Comparison of ENCODE assay signal across 13 cellular contexts in the genomic region with DNA sequence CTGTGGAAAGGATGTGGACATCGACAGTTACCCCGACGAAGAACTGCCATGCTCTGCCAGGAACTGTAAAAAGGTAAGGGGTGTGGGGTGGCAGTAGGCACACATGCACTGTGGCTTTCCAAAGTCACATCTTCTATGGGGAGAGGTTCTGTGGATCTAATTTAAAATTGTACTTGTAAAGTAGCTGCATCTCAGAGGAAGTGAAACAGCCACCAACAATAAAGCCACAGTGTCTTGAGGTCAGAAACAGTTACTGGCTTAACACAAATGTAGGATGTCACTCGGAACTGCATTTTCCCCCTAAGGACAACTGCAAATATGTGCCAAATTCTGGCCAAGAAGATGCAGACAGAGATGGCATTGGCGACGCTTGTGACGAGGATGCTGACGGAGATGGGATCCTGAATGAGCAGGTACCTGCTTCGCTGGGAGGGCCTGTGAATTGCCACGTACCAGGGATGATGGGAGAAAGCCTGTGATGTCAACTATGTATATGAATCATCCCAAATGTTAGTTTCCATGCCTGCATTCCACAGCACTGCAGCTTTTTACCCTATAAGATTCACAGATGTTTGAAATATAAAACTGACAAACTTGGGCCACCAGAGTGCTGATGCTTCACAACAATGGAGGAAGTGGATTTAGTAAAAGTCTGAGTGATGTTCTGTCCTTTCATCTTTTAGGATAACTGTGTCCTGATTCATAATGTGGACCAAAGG. TPM values are rescaled to one million over a fixed set of nuclear protein-coding genes. Genes with fewer than 3 reads are reported as not detected.
DNase-seq lines count a peak whose midpoint lies in the region; ATAC-seq, FAIRE-seq and TF ChIP-seq lines count a peak whose summit lies in the region.
"Had no signal": no experiment of that assay in that cellular context is flagged by ENCODE, and none has a peak within 500 bp of the region (broad histone marks: within the 10 kb centered on the region; RNA-seq: fewer than 3 reads in every experiment).

No MANE protein-coding gene starts in this region.

- no peaks in the 10 kb centered on the region for H3K36me3 ChIP-seq in naive thymus-derived CD4-positive, alpha-beta T cell (ENCODE audit: control insufficient read depth in 2 of 3, insufficient read depth in 3 of 3, low read length in 3 of 3)

- peak; percentile 87 for ATAC-seq in GM18867 (IDR thresholded peaks at IDR 0.05; ENCODE audit: unreplicated experiment)
- peak; percentile 45 for ATAC-seq in naive thymus-derived CD4-positive, alpha-beta T cell
- no peak for ATAC-seq in HG03520 (IDR thresholded peaks at IDR 0.05; ENCODE audit: unreplicated experiment)
- ATAC-seq: activated naive CD4-positive, alpha-beta T cell treated with anti-CD3 and anti-CD28 coated beads, Interleukin-2, amount 50 U/mL, for 72 hours had no signal

- POLR2A ChIA-PET in naive thymus-derived CD4-positive, alpha-beta T cell (lab: Charles Lee) = no interaction called here

- H3K9me3 Mint-ChIP-seq in HFFc6 = no peaks in the 10 kb centered on the region
- H3K9me3 Mint-ChIP-seq in naive thymus-derived CD4-positive, alpha-beta T cell = no peaks in the 10 kb centered on the region
- H3K9me3 Mint-ChIP-seq: activated naive CD4-positive, alpha-beta T cell treated with anti-CD3 and anti-CD28 coated beads, Interleukin-2, amount 50 U/mL, for 72 hours had no signal

- FAIRE-seq in urothelium cell line (lab: Jason Lieb, UNC) = no peak

- no peak overlapping the region for H3K4me3 Mint-ChIP-seq in HFFc6
- no peak overlapping the region for H3K4me3 Mint-ChIP-seq in naive thymus-derived CD4-positive, alpha-beta T cell

- H3K4me1 ChIP-seq in naive thymus-derived CD4-positive, alpha-beta T cell (ENCODE audit: control insufficient read depth in 2 of 2, insufficient read depth in 2 of 2, low read length in 2 of 2) = no peaks in the 10 kb centered on the region

- H3K27me3 Mint-ChIP-seq in HFFc6 (ENCODE audit: insufficient read depth) = peaks cover 11% of the 10 kb centered on the region
- H3K27me3 Mint-ChIP-seq in naive thymus-derived CD4-positive, alpha-beta T cell = no peaks in the 10 kb centered on the region

- H3K9me3 ChIP-seq in naive thymus-derived CD4-positive, alpha-beta T cell (ENCODE audit: control insufficient read depth in 2 of 3, low read length in 3 of 3) = no peaks in the 10 kb centered on the region

- H3K27ac Mint-ChIP-seq in HFFc6 = peak overlapping the region; percentile 15; the same call in 1 of the 2 replicates
- H3K27ac Mint-ChIP-seq in naive thymus-derived CD4-positive, alpha-beta T cell = peak overlapping the region in 2 of 9 donors; percentile 16 to 20

- no peak overlapping the region for H3K4me3 ChIP-seq in naive thymus-derived CD4-positive, alpha-beta T cell (ENCODE audit: low read length)
- no peak overlapping the region for H3K4me3 ChIP-seq in lower leg skin (ENCODE audit: low read depth, poor library complexity, severe bottlenecking)

- TF ChIP-seq POLR2A in lower leg skin (IDR thresholded peaks at IDR 0.05) = no peak

- DNase-seq in HFFc6 (no peak), NOMO-1 treated with dmso at 0.1 percent for 144 hours (lab: John Stamatoyannopoulos, UW; ENCODE audit: unreplicated experiment) (peak; percentile 76), HT-29 (ENCODE audit: low spot score) (no peak), urothelium cell line (ENCODE audit: low spot score) (no peak), lower leg skin (ENCODE audit: low spot score in 2 of 2) (no peak)
- no peak for DNase-seq in naive thymus-derived CD4-positive, alpha-beta T cell
- DNase-seq: activated CD4-positive, alpha-beta T cell treated with anti-CD3 and anti-CD28 coated beads for 48 hours; DMS 273 treated with DMSO at 0.1 percent for 48 hours; NCI-H2081; SHP77 treated with DMSO at 0.1 percent for 48 hours had no signal

- 85 to 87% methylated on average over 10 of the region's 10 CpGs for WGBS in lower leg skin, 2 donors

- intact Hi-C loops in naive thymus-derived CD4-positive, alpha-beta T cell (cut with micrococcal nuclease) = no loop called here
- intact Hi-C loops in lower leg skin (cut with DNase I; ENCODE audit: low total_unique reads) = loop anchor here (10.0 kb wide), 1 partner anchor 206 kb away; no protein-coding TSS in a partner anchor

- peaks cover 26% of the 10 kb centered on the region for H3K4me1 Mint-ChIP-seq in HFFc6 (ENCODE audit: low read depth)
- peaks cover 0 to 14% (median 0%) of the 10 kb centered on the region in 7 donors for H3K4me1 Mint-ChIP-seq in naive thymus-derived CD4-positive, alpha-beta T cell

- TF ChIP-seq CTCF in HFFc6 (IDR thresholded peaks at IDR 0.05) = no peak
- no peak for TF ChIP-seq CTCF in lower leg skin (IDR thresholded peaks at IDR 0.05)

- H3K36me3 Mint-ChIP-seq in HFFc6 (ENCODE audit: low read depth) = no peaks in the 10 kb centered on the region
- H3K36me3 Mint-ChIP-seq in naive thymus-derived CD4-positive, alpha-beta T cell = peaks cover 0 to 48% (median 19%) of the 10 kb centered on the region in 5 donors
- H3K36me3 Mint-ChIP-seq: activated naive CD4-positive, alpha-beta T cell treated with anti-CD3 and anti-CD28 coated beads, Interleukin-2, amount 50 U/mL, for 72 hours had no signal

- no peak overlapping the region for H3K27ac ChIP-seq in naive thymus-derived CD4-positive, alpha-beta T cell (ENCODE audit: low read depth, low read length)

- CTCF ChIA-PET in naive thymus-derived CD4-positive, alpha-beta T cell (lab: Charles Lee) = no interaction called here

- H3K27me3 ChIP-seq in naive thymus-derived CD4-positive, alpha-beta T cell (ENCODE audit: control insufficient read depth in 2 of 2, insufficient read depth in 2 of 2, low read length in 2 of 2) = no peaks in the 10 kb centered on the region

RNA-seq across cellular contexts. Expression of a gene that starts 35.3 kb away (rescaled TPM):
- under 1 TPM in 5 of 6 experiments, not detected in 1; 0.43 to 0.82 (median 0.71) TPM for total RNA-seq in HFFc6 (2021; fragmentation: NEBNext Ultra II Directional; extraction: Animal tissue kit (Norgen Biotek cat#: 25700))
- 1 to 10 TPM in 1 of 5 experiments, under 1 TPM in 4; 0.53 to 1.2 (median 0.65) TPM for total RNA-seq in naive thymus-derived CD4-positive, alpha-beta T cell
- polyA plus RNA-seq in naive thymus-derived CD4-positive, alpha-beta T cell = under 1 TPM in 1 of 2 donors, not detected in 1; 0.16 TPM
- 0.18 TPM in 1 of 2 replicates, not detected in the other for total RNA-seq in HT-29 (2014; rRNA removed; shearing (Covaris generic))
- 1 to 10 TPM in 1 of 4 donors, under 1 TPM in 3; 0.08 to 2.0 (median 0.51) TPM for total RNA-seq in lower leg skin
